ENCODE assay signal across 1 cellular context in the genomic region with DNA sequence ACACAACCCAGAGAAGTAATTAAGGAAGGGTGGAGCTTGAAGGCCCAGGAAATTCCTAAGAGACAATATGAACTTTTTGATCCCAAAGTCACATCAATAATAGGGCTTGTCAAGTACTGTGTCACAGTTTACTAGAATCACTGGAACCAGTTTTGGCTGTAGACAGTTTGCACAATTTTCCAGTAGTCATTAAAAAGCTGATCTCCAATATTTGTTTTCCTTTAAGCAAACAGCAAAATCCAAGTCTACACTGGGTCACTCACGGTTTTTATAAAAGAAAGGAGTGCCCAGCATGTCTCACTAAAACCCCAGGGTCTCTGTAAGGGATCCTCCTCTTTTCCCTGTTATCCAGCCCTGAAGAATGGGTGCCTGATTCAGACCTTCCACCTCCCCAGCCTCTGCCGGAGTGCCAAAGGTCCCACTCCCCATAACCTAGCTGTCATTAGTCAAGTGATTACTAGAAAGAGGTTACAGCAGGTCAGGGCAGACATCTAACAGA.
TF ChIP-seq lines count a peak whose summit lies in the region.

No MANE protein-coding gene starts in this region.

TF ChIP-seq in H1, 55 proteins besides CTCF, POLR2A, EP300 and RAD21:
- TF ChIP-seq TEAD4 (IDR thresholded peaks at IDR 0.05; ENCODE audit: low read depth, low read length) (no peak), GTF2F1 (IDR thresholded peaks at IDR 0.05; ENCODE audit: borderline replicate concordance, low read depth, low read length) (no peak), JUND (IDR thresholded peaks at IDR 0.05; ENCODE audit: low read length) (no peak), SP2 (IDR thresholded peaks at IDR 0.05; ENCODE audit: low read length) (no peak), SUZ12 (IDR thresholded peaks at IDR 0.05; ENCODE audit: low read length) (no peak)
